ENCODE assay signal across 25 cellular contexts in genomic region chr6:15425947-15426346, GRCh38.
DNase-seq lines count a peak whose midpoint lies in the region; ATAC-seq and TF ChIP-seq lines count a peak whose summit lies in the region.
"Had no signal": no experiment of that assay in that cellular context is flagged by ENCODE, and none has a peak within 500 bp of the region (broad histone marks: within the 10 kb centered on the region; RNA-seq: fewer than 3 reads in every experiment).

No MANE protein-coding gene starts in this region.

- H4K20me1 ChIP-seq in smooth muscle cell (ENCODE audit: low read depth) = peaks cover 91% of the 10 kb centered on the region

- POLR2A ChIA-PET in WTC11 (lab: Charles Lee) = no interaction called here
- POLR2A ChIA-PET in CD8-positive, alpha-beta T cell (lab: Charles Lee) = interaction anchor here (0.6 kb wide), 1 partner anchor 17 kb away, joined by 4 read pairs; no protein-coding TSS in a partner anchor

- 76% methylated on average over 5 of the region's 5 CpGs for WGBS in smooth muscle cell (ENCODE audit: low lambda C conversion rate)

- intact Hi-C loops in natural killer cell (cut with micrococcal nuclease) = no loop called here
- intact Hi-C loops in lower lobe of right lung (cut with DNase I) = no loop called here
- intact Hi-C loops in CD8-positive, alpha-beta T cell (cut with DNase I, micrococcal nuclease) = no loop called here

- peaks cover 13% of the 10 kb centered on the region for H3K79me2 ChIP-seq in smooth muscle cell (ENCODE audit: low read depth)

- H3K4me3 Mint-ChIP-seq in natural killer cell = no peak overlapping the region
- H3K4me3 Mint-ChIP-seq in natural killer cell treated with Interleukin-12 subunit alpha and Interleukin-12 subunit beta and Interleukin-15 and Interleukin-18, amount 100 ng/mL, for 72 hours = no peak overlapping the region
- no peak overlapping the region for H3K4me3 Mint-ChIP-seq in WTC11
- H3K4me3 Mint-ChIP-seq in CD8-positive, alpha-beta T cell = no peak overlapping the region
- H3K4me3 Mint-ChIP-seq: activated naive CD4-positive, alpha-beta T cell treated with anti-CD3 and anti-CD28 coated beads, Interleukin-2, amount 50 U/mL, for 24 hours; activated T-helper 17 cell treated with anti-CD3 and anti-CD28 coated beads, Interleukin-2, amount 50 U/mL, for 72 hours had no signal

- H3K9me3 ChIP-seq in lower lobe of right lung = no peaks in the 10 kb centered on the region
- H3K9me3 ChIP-seq in CD8-positive, alpha-beta T cell (ENCODE audit: low read length) = no peaks in the 10 kb centered on the region
- no peaks in the 10 kb centered on the region for H3K9me3 ChIP-seq in smooth muscle cell (replicated peaks; ENCODE audit: low read depth)
- H3K9me3 ChIP-seq: tibial nerve had no signal

- H3K27ac ChIP-seq in lower lobe of right lung (no peak overlapping the region), smooth muscle cell (ENCODE audit: low read depth) (no peak overlapping the region)
- H3K27ac ChIP-seq in CD8-positive, alpha-beta T cell (ENCODE audit: low read depth, low read length) = no peak overlapping the region
- H3K27ac ChIP-seq: tibial nerve had no signal

- H3K36me3 ChIP-seq in lower lobe of right lung (no peaks in the 10 kb centered on the region), smooth muscle cell (ENCODE audit: low read depth) (no peaks in the 10 kb centered on the region)
- H3K36me3 ChIP-seq in CD8-positive, alpha-beta T cell (ENCODE audit: insufficient read depth, low read length) = no peaks in the 10 kb centered on the region

- no peak overlapping the region for H3K9ac ChIP-seq in smooth muscle cell (ENCODE audit: low read depth)

- TF ChIP-seq CTCF in natural killer cell (IDR thresholded peaks at IDR 0.05) (no peak), WTC11 (IDR thresholded peaks at IDR 0.05) (no peak), lower lobe of right lung (IDR thresholded peaks at IDR 0.05) (no peak), smooth muscle cell (IDR thresholded peaks at IDR 0.05; ENCODE audit: borderline replicate concordance, insufficient read depth, poor library complexity, severe bottlenecking) (no peak)
- no peak for TF ChIP-seq CTCF in CD8-positive, alpha-beta T cell (IDR thresholded peaks at IDR 0.05)

- H3K4me2 ChIP-seq in smooth muscle cell = no peak overlapping the region

- H3K27me3 ChIP-seq in lower lobe of right lung (ENCODE audit: low read depth) (no peaks in the 10 kb centered on the region), smooth muscle cell (ENCODE audit: low read depth) (no peaks in the 10 kb centered on the region)
- H3K27me3 ChIP-seq in CD8-positive, alpha-beta T cell (ENCODE audit: insufficient read depth, low read length) = no peaks in the 10 kb centered on the region
- H3K27me3 ChIP-seq: tibial nerve had no signal

- peaks cover 63% of the 10 kb centered on the region for H3K4me1 ChIP-seq in lower lobe of right lung
- peaks cover 43% of the 10 kb centered on the region for H3K4me1 ChIP-seq in CD8-positive, alpha-beta T cell (ENCODE audit: insufficient read depth, low read length)
- H3K4me1 ChIP-seq in smooth muscle cell (ENCODE audit: low read depth) = peaks cover 21% of the 10 kb centered on the region

- no peak overlapping the region for H2AFZ ChIP-seq in smooth muscle cell (ENCODE audit: low read depth)

- CTCF ChIA-PET in WTC11 (lab: Charles Lee) = no interaction called here
- CTCF ChIA-PET in CD8-positive, alpha-beta T cell (lab: Charles Lee) = no interaction called here

- H3F3A ChIP-seq in smooth muscle cell (ENCODE audit: low read depth) = no peaks in the 10 kb centered on the region

- ATAC-seq in natural killer cell (no peak), WTC11 (no peak), lower lobe of right lung (peak; percentile 52 to 68), GM21528 (IDR thresholded peaks at IDR 0.05; ENCODE audit: low FRiP score, unreplicated experiment) (no peak), HG02623 (IDR thresholded peaks at IDR 0.05; ENCODE audit: unreplicated experiment) (no peak)
- ATAC-seq in natural killer cell treated with Interleukin-12 subunit alpha and Interleukin-12 subunit beta and Interleukin-15 and Interleukin-18, amount 100 ng/mL, for 72 hours = no peak
- ATAC-seq in CD8-positive, alpha-beta T cell = no peak
- ATAC-seq: activated T-helper 17 cell treated with anti-CD3 and anti-CD28 coated beads, Interleukin-2, amount 50 U/mL, for 72 hours; Panc1 had no signal

- H3K27ac Mint-ChIP-seq in natural killer cell (peak overlapping the region; percentile 63 to 93), WTC11 (peak overlapping the region; percentile 90)
- peak overlapping the region in 1 of 2 donors; percentile 42 for H3K27ac Mint-ChIP-seq in natural killer cell treated with Interleukin-12 subunit alpha and Interleukin-12 subunit beta and Interleukin-15 and Interleukin-18, amount 100 ng/mL, for 72 hours
- no peak overlapping the region for H3K27ac Mint-ChIP-seq in CD8-positive, alpha-beta T cell
- H3K27ac Mint-ChIP-seq: activated naive CD4-positive, alpha-beta T cell treated with anti-CD3 and anti-CD28 coated beads, Interleukin-2, amount 50 U/mL, for 24 hours; activated T-helper 17 cell treated with anti-CD3 and anti-CD28 coated beads, Interleukin-2, amount 50 U/mL, for 72 hours had no signal

- no peaks in the 10 kb centered on the region for H3K9me3 Mint-ChIP-seq in natural killer cell
- H3K9me3 Mint-ChIP-seq in natural killer cell treated with Interleukin-12 subunit alpha and Interleukin-12 subunit beta and Interleukin-15 and Interleukin-18, amount 100 ng/mL, for 72 hours = no peaks in the 10 kb centered on the region
- H3K9me3 Mint-ChIP-seq in WTC11 = no peaks in the 10 kb centered on the region
- no peaks in the 10 kb centered on the region for H3K9me3 Mint-ChIP-seq in CD8-positive, alpha-beta T cell
- H3K9me3 Mint-ChIP-seq: activated naive CD4-positive, alpha-beta T cell treated with anti-CD3 and anti-CD28 coated beads, Interleukin-2, amount 50 U/mL, for 24 hours; activated T-helper 17 cell treated with anti-CD3 and anti-CD28 coated beads, Interleukin-2, amount 50 U/mL, for 72 hours; IgD-negative memory B cell had no signal

- no peaks in the 10 kb centered on the region for H3K27me3 Mint-ChIP-seq in natural killer cell (ENCODE audit: low read depth in 2 of 2)
- no peaks in the 10 kb centered on the region for H3K27me3 Mint-ChIP-seq in natural killer cell treated with Interleukin-12 subunit alpha and Interleukin-12 subunit beta and Interleukin-15 and Interleukin-18, amount 100 ng/mL, for 72 hours
- no peaks in the 10 kb centered on the region for H3K27me3 Mint-ChIP-seq in WTC11 (ENCODE audit: low read depth)
- H3K27me3 Mint-ChIP-seq in CD8-positive, alpha-beta T cell (ENCODE audit: low read depth) = no peaks in the 10 kb centered on the region
- H3K27me3 Mint-ChIP-seq: activated naive CD4-positive, alpha-beta T cell treated with anti-CD3 and anti-CD28 coated beads, Interleukin-2, amount 50 U/mL, for 24 hours; activated T-helper 17 cell treated with anti-CD3 and anti-CD28 coated beads, Interleukin-2, amount 50 U/mL, for 72 hours; IgD-negative memory B cell had no signal

- DNase-seq in natural killer cell = no peak
- DNase-seq in natural killer cell treated with Interleukin-12 subunit alpha and Interleukin-12 subunit beta and Interleukin-15 and Interleukin-18, amount 100 ng/mL, for 72 hours (ENCODE audit: low spot score) = no peak
- no peak for DNase-seq in WTC11 (ENCODE audit: low spot score)
- peak; percentile 57 for DNase-seq in lower lobe of right lung
- no peak for DNase-seq in CD8-positive, alpha-beta T cell
- DNase-seq in smooth muscle cell (lab: John Stamatoyannopoulos, UW; ENCODE audit: unreplicated experiment) = no peak
- DNase-seq: activated CD4-positive, CD25-positive, alpha-beta regulatory T cell; activated CD8-positive, alpha-beta memory T cell treated with anti-CD3 and anti-CD28 coated beads, Interleukin-2, amount 50 U/mL, for 4 hours; anterior cingulate cortex; caudate nucleus; dermis blood vessel endothelial cell; NCI-H1092; NCI-H1694 treated with DMSO at 0.1 percent for 48 hours; SHP77; small intestine; stimulated activated CD4-positive, alpha-beta T cell treated with anti-CD3 and anti-CD28 coated beads, Interleukin-1b, Interleukin-23, amount 100 ng/mL, for 48 hours; stimulated activated CD8-positive, alpha-beta memory T cell treated with anti-CD3 and anti-CD28 coated beads, Interleukin-4, amount 100 ng/mL, for 48 hours; T1000 had no signal

- no peaks in the 10 kb centered on the region for H3K36me3 Mint-ChIP-seq in natural killer cell
- H3K36me3 Mint-ChIP-seq in natural killer cell treated with Interleukin-12 subunit alpha and Interleukin-12 subunit beta and Interleukin-15 and Interleukin-18, amount 100 ng/mL, for 72 hours = peaks cover 2% of the 10 kb centered on the region
- H3K36me3 Mint-ChIP-seq in WTC11 = no peaks in the 10 kb centered on the region
- H3K36me3 Mint-ChIP-seq in CD8-positive, alpha-beta T cell = peaks cover 14% of the 10 kb centered on the region

- H3K4me1 Mint-ChIP-seq in natural killer cell (peaks cover 94 to 97% of the 10 kb centered on the region in 2 donors), WTC11 (peaks cover 97% of the 10 kb centered on the region)
- H3K4me1 Mint-ChIP-seq in natural killer cell treated with Interleukin-12 subunit alpha and Interleukin-12 subunit beta and Interleukin-15 and Interleukin-18, amount 100 ng/mL, for 72 hours (ENCODE audit: low read depth in 2 of 2) = peaks cover 85 to 89% of the 10 kb centered on the region in 2 donors
- H3K4me1 Mint-ChIP-seq in CD8-positive, alpha-beta T cell (ENCODE audit: low read depth) = peaks cover 80% of the 10 kb centered on the region

- H3K4me3 ChIP-seq in lower lobe of right lung (no peak overlapping the region), smooth muscle cell (no peak overlapping the region)
- H3K4me3 ChIP-seq in CD8-positive, alpha-beta T cell (ENCODE audit: low read depth, low read length) = no peak overlapping the region
- H3K4me3 ChIP-seq: tibial nerve had no signal

TF ChIP-seq in WTC11, 78 proteins besides CTCF, POLR2A, EP300 and RAD21 (continues in another document):
- TF ChIP-seq ETV6 (CRISPR knock-in tag; IDR thresholded peaks at IDR 0.05) = no peak
- TF ChIP-seq E2F5 (CRISPR knock-in tag; IDR thresholded peaks at IDR 0.05) = no peak
- TF ChIP-seq MYBL2 (CRISPR knock-in tag; IDR thresholded peaks at IDR 0.05) = no peak
- TF ChIP-seq USF1 (CRISPR knock-in tag; IDR thresholded peaks at IDR 0.05) = no peak

Comparison
In these comparisons a context has a peak if more than half of its experiments do, and no peak if none do; other contexts are left out.
1. ATAC-seq: peak in lower lobe of right lung (2 of 2); none in natural killer cell (0 of 3), natural killer cell treated with Interleukin-12 subunit alpha and Interleukin-12 subunit beta and Interleukin-15 and Interleukin-18, amount 100 ng/mL, for 72 hours (0 of 2), WTC11 (single experiment), CD8-positive, alpha-beta T cell (single experiment), GM21528 (single experiment) and HG02623 (single experiment).